ENCODE assay signal across 10 cellular contexts in the genomic region with DNA sequence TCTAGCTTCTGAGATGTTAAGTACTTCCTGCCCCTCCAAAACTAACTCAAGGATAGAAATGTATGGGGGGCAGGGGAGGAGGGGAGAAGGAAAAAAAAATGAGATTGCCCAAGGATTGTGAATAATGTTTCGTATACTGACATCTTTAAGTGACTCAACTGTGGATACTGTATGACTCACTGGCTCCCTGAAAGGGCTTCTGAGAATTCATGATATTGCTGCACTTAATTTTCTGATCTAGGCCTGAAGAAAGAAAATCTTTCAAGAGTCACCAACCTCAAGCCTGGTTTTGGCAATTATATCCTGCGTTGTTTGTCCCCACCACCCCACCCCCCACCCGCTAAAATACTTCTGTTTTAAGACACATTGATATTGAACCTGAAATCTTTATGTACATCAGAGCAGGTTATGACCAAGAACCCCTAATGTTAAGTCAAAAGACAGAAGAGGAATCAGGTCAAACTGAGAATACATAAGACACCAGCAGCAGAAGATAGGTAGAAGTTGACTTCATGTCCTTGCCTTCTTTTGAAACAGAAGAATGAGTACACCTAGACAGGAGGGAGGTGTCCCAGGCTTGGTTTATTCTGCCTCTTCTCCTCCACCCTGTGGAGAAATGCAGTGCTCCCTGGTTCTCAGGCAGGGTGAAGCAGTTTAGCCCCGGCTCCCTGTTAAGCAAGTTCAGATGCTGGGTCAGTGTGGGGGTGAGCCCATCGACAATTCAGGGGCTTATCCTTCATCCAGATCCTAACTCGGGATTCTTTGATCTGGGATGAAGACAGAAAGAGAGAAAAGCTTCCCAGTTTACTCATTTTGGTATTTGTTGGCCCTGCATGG. TPM values are rescaled to one million over a fixed set of nuclear protein-coding genes. Genes with fewer than 3 reads are reported as not detected.
A peak's percentile ranks its signal among the peaks of the same experiment; 100 is the strongest.
DNase-seq lines count a peak whose midpoint lies in the region; ATAC-seq, FAIRE-seq and TF ChIP-seq lines count a peak whose summit lies in the region.
"Had no signal": no experiment of that assay in that cellular context is flagged by ENCODE, and none has a peak within 500 bp of the region (broad histone marks: within the 10 kb centered on the region; RNA-seq: fewer than 3 reads in every experiment).

No MANE protein-coding gene starts in this region.

- BruUV-seq in GM12878 (replicated peaks; lab: Mats Ljungman, UMichigan): no TSS peak
- BruUV-seq in OCI-LY7 (replicated peaks; lab: Mats Ljungman, UMichigan): no TSS peak

- no peaks in the 10 kb centered on the region for H3K9me2 ChIP-seq in OCI-LY7 (ENCODE audit: insufficient read depth, low read length)

- no peak overlapping the region for H3K18ac ChIP-seq in trophoblast cell (ENCODE audit: low read length)

- WGBS in GM12878 (ENCODE audit: insufficient coverage, insufficient replicate concordance, low lambda C conversion rate, missing lambda C conversion rate): 33% methylated on average over 6 of the region's 6 CpGs
- WGBS in trophoblast cell (ENCODE audit: extremely low coverage, insufficient coverage, insufficient read length): no CpG with 5 or more reads among the region's 6 CpGs
- WGBS in prostate gland: 82% methylated on average over 6 of the region's 6 CpGs

- H2AFZ ChIP-seq in GM12878 (ENCODE audit: control insufficient read depth, low read depth, low read length) (no peak overlapping the region), trophoblast cell (ENCODE audit: insufficient read depth, low read length, poor library complexity) (no peak overlapping the region), OCI-LY7 (ENCODE audit: low read length) (no peak overlapping the region)

- H4K12ac ChIP-seq in trophoblast cell (ENCODE audit: low read depth, low read length): no peak overlapping the region

- H3K4me3 ChIP-seq in GM12878 (no peak overlapping the region), trophoblast cell (ENCODE audit: low read depth, low read length) (no peak overlapping the region), OCI-LY7 (ENCODE audit: low read depth, low read length, poor library complexity, severe bottlenecking) (no peak overlapping the region), prostate gland (no peak overlapping the region)

- TF ChIP-seq RAD21 in GM12878 (IDR thresholded peaks at IDR 0.05; ENCODE audit: insufficient read depth, low read depth, low read length): no peak

- TF ChIP-seq CTCF in GM12878 (IDR thresholded peaks at IDR 0.05 in 2 of 3, conservative IDR thresholded peaks at IDR 0.05 in 1 of 3; ENCODE audit: control insufficient read depth in 2 of 3, extremely low read depth in 1 of 3, insufficient read depth in 1 of 3, low read depth in 3 of 3, low read length in 3 of 3) (no peak), OCI-LY7 (conservative IDR thresholded peaks at IDR 0.05; ENCODE audit: low read length) (no peak), prostate gland (IDR thresholded peaks at IDR 0.05) (no peak)

- no peak for ATAC-seq in GM12878

- POLR2A ChIA-PET in GM12878 (lab: Charles Lee) (interaction anchor here (1.0 kb wide), 1 partner anchor 9 kb away, joined by 3 read pairs; no protein-coding TSS in a partner anchor), OCI-LY7 (lab: Charles Lee) (interaction anchor here (0.7 kb wide), 1 partner anchor 36 kb away, joined by 3 read pairs; no protein-coding TSS in a partner anchor)

- H4K20me1 ChIP-seq in GM12878 (ENCODE audit: control insufficient read depth, insufficient read depth): no peaks in the 10 kb centered on the region
- H4K20me1 ChIP-seq in OCI-LY7 (ENCODE audit: insufficient read depth, low read length): no peaks in the 10 kb centered on the region

- H3K9ac ChIP-seq in GM12878 (ENCODE audit: control insufficient read depth, insufficient read depth, low read length): no peak overlapping the region
- no peak overlapping the region for H3K9ac ChIP-seq in trophoblast cell (ENCODE audit: low read length)

- no peak overlapping the region for H2BK12ac ChIP-seq in trophoblast cell (ENCODE audit: low read length)

- H3K23ac ChIP-seq in trophoblast cell (ENCODE audit: low read length): no peak overlapping the region

- H3K9me3 ChIP-seq in GM12878 (replicated peaks; ENCODE audit: control insufficient read depth, insufficient read depth, low read length): no peaks in the 10 kb centered on the region
- H3K9me3 ChIP-seq in trophoblast cell (ENCODE audit: insufficient read depth, low read depth, low read length): no peaks in the 10 kb centered on the region
- no peaks in the 10 kb centered on the region for H3K9me3 ChIP-seq in OCI-LY7 (ENCODE audit: low read length)
- H3K9me3 ChIP-seq in prostate gland: no peaks in the 10 kb centered on the region

- no peak overlapping the region for H3K4me2 ChIP-seq in GM12878 (ENCODE audit: control insufficient read depth, insufficient read depth)
- H3K4me2 ChIP-seq in trophoblast cell (ENCODE audit: low read length): no peak overlapping the region
- H3K4me2 ChIP-seq in OCI-LY7 (ENCODE audit: low read length): no peak overlapping the region

- RAD21 ChIA-PET in GM12878 (lab: Charles Lee; ENCODE audit: unreplicated experiment): interaction anchor here (1.1 kb wide), 1 partner anchor 58 kb away, joined by 3 read pairs; no protein-coding TSS in a partner anchor

- CTCF ChIA-PET in GM12878 (lab: Yijun Ruan, JAX) (no interaction called here), OCI-LY7 (lab: Charles Lee; ENCODE audit: unreplicated experiment) (no interaction called here)

- no peak overlapping the region for H4K8ac ChIP-seq in trophoblast cell (ENCODE audit: low read depth, low read length)

- H3K4me1 ChIP-seq in GM12878 (ENCODE audit: control insufficient read depth, insufficient read depth, low read length): no peaks in the 10 kb centered on the region; the same call in none of the 2 replicates
- peaks cover 0 to 7% of the 10 kb centered on the region in 2 experiments for H3K4me1 ChIP-seq in trophoblast cell (ENCODE audit: control insufficient read depth in 1 of 2, insufficient read depth in 2 of 2, low read length in 2 of 2)
- peaks cover 10% of the 10 kb centered on the region for H3K4me1 ChIP-seq in OCI-LY7 (ENCODE audit: insufficient read depth, low read length, poor library complexity, severe bottlenecking)
- peaks cover 3% of the 10 kb centered on the region for H3K4me1 ChIP-seq in prostate gland (replicated peaks)

- FAIRE-seq in GM12878 (lab: Jason Lieb, UNC): no peak

- no peak overlapping the region for H3K4ac ChIP-seq in trophoblast cell (ENCODE audit: low read depth, low read length)

- H3K27ac ChIP-seq in GM12878 (ENCODE audit: control insufficient read depth, insufficient read depth) (no peak overlapping the region), trophoblast cell (ENCODE audit: low read depth, low read length) (no peak overlapping the region), OCI-LY7 (ENCODE audit: low read depth, low read length, poor library complexity, severe bottlenecking) (no peak overlapping the region), prostate gland (no peak overlapping the region)
- H3K27ac ChIP-seq: HL-60 had no signal

- no peak overlapping the region for H2BK5ac ChIP-seq in trophoblast cell (ENCODE audit: low read depth, low read length, poor library complexity)

- no peak overlapping the region for H2AK5ac ChIP-seq in trophoblast cell (ENCODE audit: low read length)

- H3K27me3 ChIP-seq in GM12878 (replicated peaks in 1 of 2; ENCODE audit: control insufficient read depth in 2 of 2, insufficient read depth in 2 of 2, low read length in 1 of 2) (no peaks in the 10 kb centered on the region), trophoblast cell (ENCODE audit: insufficient read depth, low read length) (no peaks in the 10 kb centered on the region), prostate gland (replicated peaks; ENCODE audit: insufficient read depth) (no peaks in the 10 kb centered on the region)

- TF ChIP-seq POLR2A in GM12878 (IDR thresholded peaks at IDR 0.05; ENCODE audit: low read depth, low read length): no peak
- no peak for TF ChIP-seq POLR2A in prostate gland (IDR thresholded peaks at IDR 0.05)

- H3K14ac ChIP-seq in trophoblast cell (ENCODE audit: low read length): no peak overlapping the region

- TF ChIP-seq EP300 in GM12878 (IDR thresholded peaks at IDR 0.05; ENCODE audit: borderline replicate concordance in 1 of 2, control insufficient read depth in 1 of 2, low read depth in 2 of 2, low read length in 2 of 2): no peak

- DNase-seq in GM03348 (ENCODE audit: low spot score) (peak; percentile 82), OCI-M1 (lab: John Stamatoyannopoulos, UW) (peak; percentile 25), GM12878 (ENCODE audit: low read depth, low spot score) (no peak), trophoblast cell (peak; percentile 23 to 44), NCI-H1436 treated with DMSO at 0.1 percent for 48 hours (lab: John Stamatoyannopoulos, UW) (no peak), OCI-LY7 (ENCODE audit: low spot score) (no peak), hippocampal formation (lab: John Stamatoyannopoulos, UW) (no peak), prostate gland (ENCODE audit: low spot score) (no peak)
- DNase-seq: SHP77 had no signal

- H2BK120ac ChIP-seq in trophoblast cell (ENCODE audit: insufficient read depth, low read length, poor library complexity): no peak overlapping the region

- peaks cover 12 to 28% of the 10 kb centered on the region in 2 experiments; a peak in 3 of 4 replicates for H3K36me3 ChIP-seq in GM12878 (ENCODE audit: control insufficient read depth in 2 of 2, insufficient read depth in 2 of 2, low read length in 1 of 2)
- H3K36me3 ChIP-seq in trophoblast cell (ENCODE audit: control insufficient read depth in 1 of 2, insufficient read depth in 2 of 2, low read length in 2 of 2): peaks cover 15 to 26% of the 10 kb centered on the region in 2 experiments
- peaks cover 46% of the 10 kb centered on the region for H3K36me3 ChIP-seq in OCI-LY7 (ENCODE audit: insufficient read depth, low read length)
- peaks cover 0 to 8% of the 10 kb centered on the region in 2 donors for H3K36me3 ChIP-seq in prostate gland

- SMC1A ChIA-PET in GM12878 (lab: Charles Lee; ENCODE audit: uncharacterized antibody, unreplicated experiment): interaction anchor here (1.6 kb wide), 1 partner anchor 11 kb away, joined by 5 read pairs; no protein-coding TSS in a partner anchor

- no peak overlapping the region for H4K91ac ChIP-seq in trophoblast cell (ENCODE audit: low read depth, low read length)

- peaks cover 8% of the 10 kb centered on the region for H3K79me1 ChIP-seq in trophoblast cell (ENCODE audit: low read length)

- H3K79me2 ChIP-seq in GM12878 (ENCODE audit: control insufficient read depth, insufficient read depth, low read length) (peaks cover 6% of the 10 kb centered on the region), trophoblast cell (ENCODE audit: control insufficient read depth, insufficient read depth, low read length, poor library complexity) (peaks cover 2% of the 10 kb centered on the region), OCI-LY7 (ENCODE audit: insufficient read depth, low read depth, low read length) (no peaks in the 10 kb centered on the region)

- in situ Hi-C loops in GM12878 (cut with MboI): no loop called here

- intact Hi-C loops in GM12878 (cut with micrococcal nuclease; ENCODE audit: unreplicated experiment): no loop called here
- intact Hi-C loops in OCI-LY7 (cut with micrococcal nuclease; ENCODE audit: unreplicated experiment): loop anchor here (10.0 kb wide), 1 partner anchor 120 kb away; no protein-coding TSS in a partner anchor
- intact Hi-C loops in prostate gland (cut with DNase I): no loop called here

RNA-seq across cellular contexts. Expression of gene FBXL20, which starts 3.3 kb away (rescaled TPM):
- total RNA-seq in GM12878 (2013; cell fraction: nucleolus; rRNA removed): 28.9 and 33.5 TPM in 2 replicates
- total RNA-seq in GM12878 (2014; rRNA removed) (4.2 and 4.3 TPM in 2 replicates), GM12878 (2014; rRNA removed; fragmentation: Illumina TruSeq; extraction: Trizol) (4.6 and 4.9 TPM in 2 replicates), GM12878 (2021) (8.3 and 9.5 TPM in 2 replicates), OCI-LY7 (2022) (12.2 and 12.3 TPM in 2 replicates), prostate gland (10 to 100 TPM; 22.4 to 43.6 TPM)
- 2.2 TPM for polyA plus RNA-seq in GM12878 (2011; ENCODE audit: low read depth)
- polyA plus RNA-seq in GM12878 (2011; rRNA removed) (5.6 and 6.1 TPM in 2 replicates), GM12878 (2014; fragmentation: Illumina TruSeq; extraction: Trizol) (3.6 and 4.9 TPM in 2 replicates), GM12878 (2014; fragmentation: Nextera tagmentation; extraction: Ambion mirVana) (1 to 10 TPM; 1.2 TPM), GM12878 (2014; rRNA removed) (3.5 and 3.8 TPM in 2 replicates), GM12878 (2016; fragmentation: Nextera tagmentation; extraction: Ambion mirVana) (1 to 10 TPM; 5.3 to 5.4 TPM)
- polyA plus RNA-seq in GM12878 (2011; cell fraction: cytosol; rRNA removed): 3.9 and 5.5 TPM in 2 replicates
- polyA plus RNA-seq in GM12878 (2011; cell fraction: nucleus; rRNA removed): 4.6 and 5.5 TPM in 2 replicates
- polyA plus RNA-seq in GM12878 (2012): 2.4 and 3.2 TPM in 2 replicates
- 9.2 and 9.4 TPM in 2 replicates for polyA minus RNA-seq in GM12878 (2011; rRNA and poly(A)+ RNA removed)
- polyA minus RNA-seq in GM12878 (2011; cell fraction: cytosol; rRNA and poly(A)+ RNA removed): 3.1 and 3.7 TPM in 2 replicates
- 2.4 and 3.3 TPM in 2 replicates for polyA minus RNA-seq in GM12878 (2011; cell fraction: nucleus; rRNA and poly(A)+ RNA removed)
- 5.7 and 5.8 TPM in 2 replicates for polyA plus RNA-seq in trophoblast cell (2013)
- 2.1 and 2.2 TPM in 2 replicates for total RNA-seq in OCI-LY7 (2014; rRNA removed; shearing (Covaris generic))

RNA-seq across cellular contexts. Expression of gene MED1, which starts 46.3 kb away (rescaled TPM):
- total RNA-seq in GM12878 (2013; cell fraction: nucleolus; rRNA removed): 36.6 and 39.3 TPM in 2 replicates
- total RNA-seq in GM12878 (2014; rRNA removed) (27.2 and 28.1 TPM in 2 replicates), GM12878 (2014; rRNA removed; fragmentation: Illumina TruSeq; extraction: Trizol) (33.0 and 34.9 TPM in 2 replicates), GM12878 (2021) (40.2 and 41.2 TPM in 2 replicates), OCI-LY7 (2022) (73.2 and 73.4 TPM in 2 replicates), prostate gland (10 to 100 TPM; 22.9 to 39.7 TPM)
- 19.1 TPM for polyA plus RNA-seq in GM12878 (2011; ENCODE audit: low read depth)
- polyA plus RNA-seq in GM12878 (2011; rRNA removed) (42.0 and 45.4 TPM in 2 replicates), GM12878 (2014; fragmentation: Illumina TruSeq; extraction: Trizol) (50.1 and 58.0 TPM in 2 replicates), GM12878 (2014; fragmentation: Nextera tagmentation; extraction: Ambion mirVana) (10 to 100 TPM in 1 of 2 experiments, 1 to 10 TPM in 1; 8.7 to 10.8 TPM), GM12878 (2014; rRNA removed) (27.4 and 32.1 TPM in 2 replicates), GM12878 (2016; fragmentation: Nextera tagmentation; extraction: Ambion mirVana) (10 to 100 TPM; 22.8 to 25.4 TPM)
- polyA plus RNA-seq in GM12878 (2011; cell fraction: cytosol; rRNA removed): 28.4 and 30.1 TPM in 2 replicates
- 38.8 and 42.1 TPM in 2 replicates for polyA plus RNA-seq in GM12878 (2011; cell fraction: nucleus; rRNA removed)
- polyA plus RNA-seq in GM12878 (2012): 18.6 and 21.1 TPM in 2 replicates
- 46.6 and 64.0 TPM in 2 replicates for polyA minus RNA-seq in GM12878 (2011; rRNA and poly(A)+ RNA removed)
- 17.8 and 17.9 TPM in 2 replicates for polyA minus RNA-seq in GM12878 (2011; cell fraction: cytosol; rRNA and poly(A)+ RNA removed)
- polyA minus RNA-seq in GM12878 (2011; cell fraction: nucleus; rRNA and poly(A)+ RNA removed): 17.9 and 26.7 TPM in 2 replicates
- 32.0 and 33.3 TPM in 2 replicates for polyA plus RNA-seq in trophoblast cell (2013)
- total RNA-seq in OCI-LY7 (2014; rRNA removed; shearing (Covaris generic)): 32.2 and 33.9 TPM in 2 replicates

RNA-seq across cellular contexts. Expression of gene CDK12, which starts 56.5 kb away (rescaled TPM):
- total RNA-seq in GM12878 (2013; cell fraction: nucleolus; rRNA removed): 148 and 150 TPM in 2 replicates
- total RNA-seq in GM12878 (2014; rRNA removed) (33.3 and 44.8 TPM in 2 replicates), GM12878 (2014; rRNA removed; fragmentation: Illumina TruSeq; extraction: Trizol) (32.0 and 33.5 TPM in 2 replicates), GM12878 (2021) (53.2 and 55.1 TPM in 2 replicates), OCI-LY7 (2022) (89.5 and 100 TPM in 2 replicates), prostate gland (10 to 100 TPM; 37.7 to 75.8 TPM)
- polyA plus RNA-seq in GM12878 (2011; ENCODE audit: low read depth): 15.9 TPM
- polyA plus RNA-seq in GM12878 (2011; rRNA removed) (32.9 and 39.0 TPM in 2 replicates), GM12878 (2014; fragmentation: Illumina TruSeq; extraction: Trizol) (47.7 and 49.1 TPM in 2 replicates), GM12878 (2014; fragmentation: Nextera tagmentation; extraction: Ambion mirVana) (1 to 10 TPM; 3.2 to 3.4 TPM), GM12878 (2014; rRNA removed) (31.9 and 33.4 TPM in 2 replicates), GM12878 (2016; fragmentation: Nextera tagmentation; extraction: Ambion mirVana) (10 to 100 TPM; 16.5 to 16.6 TPM)
- polyA plus RNA-seq in GM12878 (2011; cell fraction: cytosol; rRNA removed): 27.5 and 29.0 TPM in 2 replicates
- 29.7 and 32.9 TPM in 2 replicates for polyA plus RNA-seq in GM12878 (2011; cell fraction: nucleus; rRNA removed)
- polyA plus RNA-seq in GM12878 (2012): 27.1 and 32.0 TPM in 2 replicates
- polyA minus RNA-seq in GM12878 (2011; rRNA and poly(A)+ RNA removed): 66.5 and 81.0 TPM in 2 replicates
- 40.8 and 41.1 TPM in 2 replicates for polyA minus RNA-seq in GM12878 (2011; cell fraction: cytosol; rRNA and poly(A)+ RNA removed)
- polyA minus RNA-seq in GM12878 (2011; cell fraction: nucleus; rRNA and poly(A)+ RNA removed): 35.8 and 58.9 TPM in 2 replicates
- 33.7 and 34.2 TPM in 2 replicates for polyA plus RNA-seq in trophoblast cell (2013)
- total RNA-seq in OCI-LY7 (2014; rRNA removed; shearing (Covaris generic)): 55.9 and 72.0 TPM in 2 replicates

Comparison
In these comparisons a context has a peak if more than half of its experiments do, and no peak if none do; other contexts are left out.
1. DNase-seq: peak in GM03348 (single experiment), OCI-M1 (single experiment) and trophoblast cell (2 of 2); none in GM12878 (single experiment), NCI-H1436 treated with DMSO at 0.1 percent for 48 hours (single experiment), OCI-LY7 (single experiment), hippocampal formation (0 of 2) and prostate gland (single experiment).